In the genomic region with DNA sequence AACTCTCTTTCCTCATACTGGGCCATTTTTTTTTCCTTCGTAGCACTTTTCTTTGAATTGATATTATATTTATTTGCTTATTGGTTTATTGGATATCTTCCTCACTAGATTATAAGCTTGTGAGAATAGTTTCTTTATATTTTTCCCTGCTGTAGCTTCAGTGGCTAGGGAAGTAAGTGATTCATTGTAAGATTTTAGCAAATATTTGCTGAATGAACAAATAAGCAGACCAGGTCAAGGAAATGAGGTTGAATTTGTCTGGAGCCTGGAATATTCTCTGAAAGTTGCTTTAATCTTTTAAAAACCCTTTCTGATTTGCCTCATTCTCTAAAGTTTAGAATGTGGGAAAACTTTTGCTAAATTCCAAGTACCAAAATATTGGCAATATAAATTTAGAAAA, we compare ENCODE assay signal across 23 cellular contexts.
DNase-seq lines count a peak whose midpoint lies in the region; ATAC-seq, FAIRE-seq and TF ChIP-seq lines count a peak whose summit lies in the region.
"Had no signal": no experiment of that assay in that cellular context is flagged by ENCODE, and none has a peak within 500 bp of the region (broad histone marks: within the 10 kb centered on the region; RNA-seq: fewer than 3 reads in every experiment).

No MANE protein-coding gene starts in this region.

- TF ChIP-seq POLR2A in H54 (IDR thresholded peaks at IDR 0.05; ENCODE audit: low read depth, low read length), result no peak
- TF ChIP-seq POLR2A in body of pancreas (IDR thresholded peaks at IDR 0.05), result no peak

- H3K27me3 Mint-ChIP-seq in chondrocyte (ENCODE audit: low read depth), result no peaks in the 10 kb centered on the region
- H3K27me3 Mint-ChIP-seq: activated naive CD8-positive, alpha-beta T cell treated with anti-CD3 and anti-CD28 coated beads for 36 hours; memory B cell had no signal

- FAIRE-seq in H54 (lab: Jason Lieb, UNC), result no peak

- no peaks in the 10 kb centered on the region for H3K9me3 Mint-ChIP-seq in chondrocyte (ENCODE audit: low read depth)
- H3K9me3 Mint-ChIP-seq: activated naive CD8-positive, alpha-beta T cell treated with anti-CD3 and anti-CD28 coated beads for 36 hours; activated T-cell treated with anti-CD3 and anti-CD28 coated beads, Interleukin-2, amount 50 U/mL, for 72 hours; memory B cell; natural killer cell had no signal

- intact Hi-C loops in left colon (cut with DNase I, micrococcal nuclease) (no loop called here), body of pancreas (cut with DNase I) (no loop called here)

- peak overlapping the region; percentile 69 for H3K4me3 ChIP-seq in HUES6 (ENCODE audit: low read depth, low read length)
- no peak overlapping the region for H3K4me3 ChIP-seq in body of pancreas
- H3K4me3 ChIP-seq: BLaER1, psoas muscle had no signal

- WGBS in body of pancreas, 2 donors, result 57 to 71% methylated on average over 1 of the region's 1 CpG

- H3K36me3 ChIP-seq in HUES6 (ENCODE audit: control insufficient read depth, insufficient read depth, low read length), result peaks cover 14% of the 10 kb centered on the region
- H3K36me3 ChIP-seq in body of pancreas (replicated peaks in 1 of 2; ENCODE audit: insufficient read depth in 1 of 2, low read depth in 2 of 2), result no peaks in the 10 kb centered on the region

- DNase-seq in chondrocyte (ENCODE audit: low spot score) (no peak), left colon (no peak), H54 (ENCODE audit: insufficient read length, low spot score) (no peak), body of pancreas (no peak), hepatic stellate cell (ENCODE audit: low spot score) (no peak)
- DNase-seq: activated CD4-positive, CD25-positive, alpha-beta regulatory T cell; activated naive CD8-positive, alpha-beta T cell treated with anti-CD3 and anti-CD28 coated beads for 36 hours; activated T-cell treated with anti-CD3 and anti-CD28 coated beads, Interleukin-2, amount 50 U/mL, for 72 hours; brain microvascular endothelial cell; dermis blood vessel endothelial cell; Kasumi-1; natural killer cell; NCI-H1092 treated with DMSO at 0.1 percent for 48 hours; NCI-H2081; NCI-H524; psoas muscle; SIG-M5; stimulated activated CD4-positive, alpha-beta T cell treated with anti-CD3 and anti-CD28 coated beads, Interleukin-4, amount 100 ng/mL, for 4 hours; substantia nigra had no signal

- H3K9me3 ChIP-seq in HUES6 (ENCODE audit: control insufficient read depth, insufficient read depth, low read depth, low read length) (no peaks in the 10 kb centered on the region), body of pancreas (no peaks in the 10 kb centered on the region)
- H3K9me3 ChIP-seq: BLaER1, psoas muscle had no signal

- H3K4me1 Mint-ChIP-seq in chondrocyte (ENCODE audit: low read depth), result peaks cover 5% of the 10 kb centered on the region
- H3K4me1 Mint-ChIP-seq: activated naive CD8-positive, alpha-beta T cell treated with anti-CD3 and anti-CD28 coated beads for 36 hours had no signal

- ATAC-seq in left colon (peak; percentile 40), GM21526 (IDR thresholded peaks at IDR 0.05; ENCODE audit: low FRiP score, unreplicated experiment) (no peak), body of pancreas (no peak)
- ATAC-seq: activated T-cell treated with anti-CD3 and anti-CD28 coated beads, Interleukin-2, amount 50 U/mL, for 72 hours; natural killer cell; psoas muscle had no signal

- peak overlapping the region; percentile 73 for H3K4me3 Mint-ChIP-seq in chondrocyte (ENCODE audit: unreplicated experiment)
- H3K4me3 Mint-ChIP-seq: activated naive CD8-positive, alpha-beta T cell treated with anti-CD3 and anti-CD28 coated beads for 36 hours; activated T-cell treated with anti-CD3 and anti-CD28 coated beads, Interleukin-2, amount 50 U/mL, for 72 hours; memory B cell; natural killer cell had no signal

- H3K27ac ChIP-seq in HUES6 (ENCODE audit: low read depth, low read length) (peak overlapping the region; percentile 78), body of pancreas (no peak overlapping the region)
- H3K27ac ChIP-seq: BLaER1, brain microvascular endothelial cell, psoas muscle had no signal

- H3K4me1 ChIP-seq in HUES6 (ENCODE audit: control insufficient read depth, insufficient read depth, low read length) (no peaks in the 10 kb centered on the region), body of pancreas (no peaks in the 10 kb centered on the region)
- H3K4me1 ChIP-seq: BLaER1, psoas muscle had no signal

- H3K27me3 ChIP-seq in HUES6 (ENCODE audit: control insufficient read depth, insufficient read depth, low read length) (no peaks in the 10 kb centered on the region), body of pancreas (no peaks in the 10 kb centered on the region)
- H3K27me3 ChIP-seq: BLaER1, brain microvascular endothelial cell had no signal

- no peak overlapping the region for H3K27ac Mint-ChIP-seq in chondrocyte (ENCODE audit: unreplicated experiment)
- H3K27ac Mint-ChIP-seq: activated naive CD8-positive, alpha-beta T cell treated with anti-CD3 and anti-CD28 coated beads for 36 hours; activated T-cell treated with anti-CD3 and anti-CD28 coated beads, Interleukin-2, amount 50 U/mL, for 72 hours had no signal

- no peaks in the 10 kb centered on the region for H3K36me3 Mint-ChIP-seq in chondrocyte (ENCODE audit: low read depth)

- TF ChIP-seq CTCF in chondrocyte (IDR thresholded peaks at IDR 0.05) (no peak), body of pancreas (IDR thresholded peaks at IDR 0.05) (no peak)

- H3K9ac ChIP-seq in HUES6 (ENCODE audit: low read length), result peak overlapping the region; percentile 85
- H3K9ac ChIP-seq: BLaER1 had no signal
